Comparison of ENCODE assay signal across 10 cellular contexts in the genomic region with DNA sequence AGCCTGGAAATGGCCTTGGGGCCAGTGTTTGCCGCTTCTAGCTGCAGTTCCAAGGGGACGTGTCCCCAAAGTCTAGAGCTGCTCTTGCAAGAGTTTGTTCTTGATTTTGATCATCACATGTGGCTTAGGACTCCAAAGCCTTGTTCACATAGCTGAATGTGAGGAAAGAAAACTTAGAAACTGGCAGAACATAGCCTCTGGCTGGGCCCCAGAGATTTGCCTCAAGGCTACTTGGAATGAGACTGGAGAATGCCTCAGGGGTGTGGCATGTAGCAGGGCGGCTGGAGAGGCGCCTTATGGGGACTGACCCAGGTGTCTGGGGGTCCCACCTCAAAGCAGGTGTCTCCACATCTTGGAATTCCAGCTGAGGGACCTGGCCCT. TPM values are rescaled to one million over a fixed set of nuclear protein-coding genes. Genes with fewer than 3 reads are reported as not detected.
DNase-seq lines count a peak whose midpoint lies in the region; ATAC-seq and TF ChIP-seq lines count a peak whose summit lies in the region.
"Had no signal": no experiment of that assay in that cellular context is flagged by ENCODE, and none has a peak within 500 bp of the region (broad histone marks: within the 10 kb centered on the region; RNA-seq: fewer than 3 reads in every experiment).

No MANE protein-coding gene starts in this region.

- no peak overlapping the region for H3K27ac ChIP-seq in CD8-positive, alpha-beta T cell (ENCODE audit: low read depth, low read length)
- H3K27ac ChIP-seq in OCI-LY1 (ENCODE audit: low read depth, low read length, poor library complexity, severe bottlenecking) (peak overlapping the region; percentile 29), dorsolateral prefrontal cortex (peak overlapping the region in 30 of 59 donors; percentile 3 to 96 (median 92))

- H3K27me3 ChIP-seq in CD8-positive, alpha-beta T cell (ENCODE audit: insufficient read depth, low read length), result no peaks in the 10 kb centered on the region
- H3K27me3 ChIP-seq in OCI-LY1 (ENCODE audit: insufficient read depth, low read length) (peaks cover 6% of the 10 kb centered on the region), dorsolateral prefrontal cortex (no peaks in the 10 kb centered on the region)

- DNase-seq in CD8-positive, alpha-beta T cell, result no peak
- DNase-seq in dorsolateral prefrontal cortex (no peak), neural crest cell (ENCODE audit: low read depth, low spot score) (no peak), HPDE6-E6E7 (ENCODE audit: extremely low spot score) (no peak), HK-2 (ENCODE audit: unreplicated experiment) (no peak), mucosa of descending colon (no peak)
- DNase-seq: activated gamma-delta T cell treated with Interleukin-2 at 50 U/mL for 16 hours; stimulated activated CD4-positive, alpha-beta T cell treated with anti-CD3 and anti-CD28 coated beads, Interleukin-4, amount 100 ng/mL, for 4 hours had no signal

- no peaks in the 10 kb centered on the region for H3K9me2 ChIP-seq in OCI-LY1 (ENCODE audit: low read depth, low read length)

- H3K4me3 ChIP-seq in CD8-positive, alpha-beta T cell (ENCODE audit: low read depth, low read length), result no peak overlapping the region
- H3K4me3 ChIP-seq in OCI-LY1 (ENCODE audit: low read depth, low read length, poor library complexity, severe bottlenecking) (peak overlapping the region; percentile 72), dorsolateral prefrontal cortex (peak overlapping the region in 56 of 59 donors; percentile 27 to 99 (median 94)), mucosa of descending colon (no peak overlapping the region)

- CTCF ChIA-PET in CD8-positive, alpha-beta T cell (lab: Charles Lee), result no interaction called here

- H3K27me3 Mint-ChIP-seq in CD8-positive, alpha-beta T cell (ENCODE audit: low read depth), result no peaks in the 10 kb centered on the region
- H3K27me3 Mint-ChIP-seq in neural crest cell (ENCODE audit: low read depth), result peaks cover 12% of the 10 kb centered on the region

- peak overlapping the region; percentile 84; the same call in 1 of the 2 replicates for H3K4me2 ChIP-seq in OCI-LY1 (ENCODE audit: low read length)

- intact Hi-C loops in CD8-positive, alpha-beta T cell (cut with DNase I, micrococcal nuclease), result loop anchor here in 1 of 2 experiments (10.0 kb wide), 1 partner anchor 746 kb away; the partner anchor contains the start of gene PKNOX1
- intact Hi-C loops in dorsolateral prefrontal cortex (cut with DNase I) (loop anchor here in 1 of 2 donors (5.0 kb wide), 1 partner anchor 36 kb away; no protein-coding TSS in a partner anchor), mucosa of descending colon (cut with DNase I, micrococcal nuclease) (no loop called here)

- POLR2A ChIA-PET in CD8-positive, alpha-beta T cell (lab: Charles Lee), result no interaction called here

- no peaks in the 10 kb centered on the region for H3K9me3 ChIP-seq in CD8-positive, alpha-beta T cell (ENCODE audit: low read length)
- H3K9me3 ChIP-seq in OCI-LY1 (ENCODE audit: low read length) (no peaks in the 10 kb centered on the region), mucosa of descending colon (no peaks in the 10 kb centered on the region)

- no peaks in the 10 kb centered on the region for H4K20me1 ChIP-seq in OCI-LY1 (ENCODE audit: insufficient read depth, low read length)

- H3K79me2 ChIP-seq in OCI-LY1 (ENCODE audit: insufficient read depth, low read length), result 0 out of 2 replicates have a peak, but pooled peaks cover 7% of the 10 kb centered on the region

- no peak for TF ChIP-seq CTCF in CD8-positive, alpha-beta T cell (IDR thresholded peaks at IDR 0.05)
- TF ChIP-seq CTCF in OCI-LY1 (IDR thresholded peaks at IDR 0.05; ENCODE audit: low read length) (no peak), dorsolateral prefrontal cortex (IDR thresholded peaks at IDR 0.05 in 54 of 56, conservative IDR thresholded peaks at IDR 0.05 in 2 of 56; ENCODE audit: low read depth in 1 of 56, partially characterized antibody in 56 of 56) (no peak), neural crest cell (conservative IDR thresholded peaks at IDR 0.05) (no peak), mucosa of descending colon (IDR thresholded peaks at IDR 0.05) (no peak)

- H3K4me1 Mint-ChIP-seq in CD8-positive, alpha-beta T cell (ENCODE audit: low read depth), result peaks cover 34% of the 10 kb centered on the region
- H3K4me1 Mint-ChIP-seq in neural crest cell, result peaks cover 5% of the 10 kb centered on the region

- peaks cover 19% of the 10 kb centered on the region for H3K4me1 ChIP-seq in CD8-positive, alpha-beta T cell (ENCODE audit: insufficient read depth, low read length)
- H3K4me1 ChIP-seq in OCI-LY1 (ENCODE audit: insufficient read depth, low read length, severe bottlenecking), result peaks cover 69% of the 10 kb centered on the region
- H3K4me1 ChIP-seq in mucosa of descending colon (ENCODE audit: low read depth), result peaks cover 30% of the 10 kb centered on the region

- H2AFZ ChIP-seq in OCI-LY1 (ENCODE audit: low read length), result no peak overlapping the region

- H3K9ac ChIP-seq in OCI-LY1 (ENCODE audit: low read length), result no peak overlapping the region

- no peak overlapping the region for H3K27ac Mint-ChIP-seq in CD8-positive, alpha-beta T cell
- H3K27ac Mint-ChIP-seq in neural crest cell (ENCODE audit: unreplicated experiment), result no peak overlapping the region

- no peak for ATAC-seq in CD8-positive, alpha-beta T cell
- ATAC-seq in GM18520 (IDR thresholded peaks at IDR 0.05; ENCODE audit: unreplicated experiment) (no peak), mucosa of descending colon (no peak)

- no peaks in the 10 kb centered on the region for H3K9me3 Mint-ChIP-seq in CD8-positive, alpha-beta T cell
- no peaks in the 10 kb centered on the region for H3K9me3 Mint-ChIP-seq in neural crest cell

- no peaks in the 10 kb centered on the region for H3K36me3 ChIP-seq in CD8-positive, alpha-beta T cell (ENCODE audit: insufficient read depth, low read length)
- peaks cover 8% of the 10 kb centered on the region for H3K36me3 ChIP-seq in OCI-LY1 (ENCODE audit: insufficient read depth, low read length)
- H3K36me3 ChIP-seq in mucosa of descending colon (ENCODE audit: low read depth), result no peaks in the 10 kb centered on the region

- peaks cover 8% of the 10 kb centered on the region for H3K36me3 Mint-ChIP-seq in CD8-positive, alpha-beta T cell
- H3K36me3 Mint-ChIP-seq in neural crest cell (ENCODE audit: low read depth), result no peaks in the 10 kb centered on the region

- no peaks in the 10 kb centered on the region for H3F3A ChIP-seq in OCI-LY1 (ENCODE audit: insufficient read depth, low read length)

- H3K4me3 Mint-ChIP-seq in CD8-positive, alpha-beta T cell, result peak overlapping the region; percentile 82
- H3K4me3 Mint-ChIP-seq in neural crest cell, result peak overlapping the region; percentile 79

RNA-seq across cellular contexts. Expression of gene PDXK, which starts 2.3 kb away (rescaled TPM):
- total RNA-seq in CD8-positive, alpha-beta T cell, result 10 to 100 TPM; 60.3 to 71.1 TPM
- total RNA-seq in dorsolateral prefrontal cortex (100 to 1,000 TPM; 169 to 469 (median 338) TPM), neural crest cell (59.3 and 67.3 TPM in 2 replicates), mucosa of descending colon (100 to 1,000 TPM; 113 to 179 (median 161) TPM)

RNA-seq across cellular contexts. Expression of gene CSTB, which starts 54.9 kb away (rescaled TPM):
- 1 to 10 TPM; 7.4 to 7.7 TPM for total RNA-seq in CD8-positive, alpha-beta T cell
- total RNA-seq in dorsolateral prefrontal cortex (10 to 100 TPM; 21.2 to 46.5 (median 30.9) TPM), neural crest cell (37.1 and 40.9 TPM in 2 replicates), mucosa of descending colon (10 to 100 TPM; 36.2 to 64.5 (median 56.8) TPM)

Comparison
In these comparisons a context has a peak if more than half of its experiments do, and no peak if none do; other contexts are left out.
1. H3K4me3 ChIP-seq: peak in OCI-LY1 (single experiment) and dorsolateral prefrontal cortex (56 of 59); none in CD8-positive, alpha-beta T cell (single experiment) and mucosa of descending colon (single experiment).